Comparison of ENCODE assay signal across 9 cellular contexts in the genomic region with DNA sequence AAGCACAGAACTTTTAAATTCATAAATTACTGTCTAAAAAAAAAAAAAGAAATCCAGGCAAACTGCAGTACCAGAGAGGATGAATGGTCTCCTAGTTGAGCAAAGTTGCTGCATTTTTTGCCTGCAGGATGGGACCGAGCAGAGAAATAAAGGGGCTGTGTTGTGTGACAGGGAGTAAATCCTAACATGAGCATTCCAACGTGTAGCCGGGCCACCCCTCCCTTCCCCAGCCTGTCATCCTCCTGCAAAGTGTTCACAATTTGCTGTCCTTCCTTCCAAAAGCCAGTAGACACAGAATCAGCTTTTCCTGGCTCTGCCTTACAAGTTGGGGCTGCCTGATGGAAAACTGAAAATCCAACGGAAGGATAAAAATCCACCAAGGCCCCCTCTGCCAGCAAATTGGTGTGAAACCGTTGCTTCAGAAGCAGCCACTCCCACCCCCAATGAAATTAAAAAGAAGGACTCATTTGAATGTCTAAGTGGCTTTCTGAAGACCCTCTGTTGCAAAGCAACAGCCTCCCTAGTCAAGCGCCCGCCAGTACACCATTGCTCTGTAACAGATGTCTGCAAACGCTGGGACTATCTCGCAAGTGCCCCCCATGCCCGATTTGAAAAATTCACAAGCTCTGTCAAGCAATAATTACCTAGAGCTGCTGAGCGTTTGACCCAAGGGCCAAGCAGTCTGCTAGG. TPM values are rescaled to one million over a fixed set of nuclear protein-coding genes. Genes with fewer than 3 reads are reported as not detected.
A peak's percentile ranks its signal among the peaks of the same experiment; 100 is the strongest.
DNase-seq lines count a peak whose midpoint lies in the region; ATAC-seq and TF ChIP-seq lines count a peak whose summit lies in the region.
"Had no signal": no experiment of that assay in that cellular context is flagged by ENCODE, and none has a peak within 500 bp of the region (broad histone marks: within the 10 kb centered on the region; RNA-seq: fewer than 3 reads in every experiment).

No MANE protein-coding gene starts in this region.

- H3K4me3 Mint-ChIP-seq in HFFc6, result no peak overlapping the region

- H3K79me2 ChIP-seq in trophoblast cell (ENCODE audit: control insufficient read depth, insufficient read depth, low read length, poor library complexity), result no peaks in the 10 kb centered on the region

- peaks cover 0 to 7% of the 10 kb centered on the region in 2 experiments for H3K4me1 ChIP-seq in trophoblast cell (ENCODE audit: control insufficient read depth in 1 of 2, insufficient read depth in 2 of 2, low read length in 2 of 2)

- H3K4ac ChIP-seq in trophoblast cell (ENCODE audit: low read depth, low read length), result no peak overlapping the region

- WGBS in trophoblast cell (ENCODE audit: extremely low coverage, insufficient coverage, insufficient read length), result no CpG with 5 or more reads among the region's 11 CpGs

- no peaks in the 10 kb centered on the region for H3K9me3 Mint-ChIP-seq in HFFc6

- H3K9me3 ChIP-seq in SK-N-MC (ENCODE audit: low read depth, low read length) (no peaks in the 10 kb centered on the region), trophoblast cell (ENCODE audit: insufficient read depth, low read depth, low read length) (peaks cover 3% of the 10 kb centered on the region)

- H2AFZ ChIP-seq in trophoblast cell (ENCODE audit: insufficient read depth, low read length, poor library complexity), result no peak overlapping the region

- H3K27ac Mint-ChIP-seq in HFFc6, result no peak overlapping the region

- no peak overlapping the region for H3K18ac ChIP-seq in trophoblast cell (ENCODE audit: low read length)

- H2BK12ac ChIP-seq in trophoblast cell (ENCODE audit: low read length), result no peak overlapping the region

- no peak overlapping the region for H4K8ac ChIP-seq in trophoblast cell (ENCODE audit: low read depth, low read length)

- H3K27me3 ChIP-seq in GM06990 (replicated peaks; ENCODE audit: control insufficient read depth, insufficient read depth, low read length) (peaks cover 2% of the 10 kb centered on the region), trophoblast cell (ENCODE audit: insufficient read depth, low read length) (peaks cover 14% of the 10 kb centered on the region)

- intact Hi-C loops in Right ventricle myocardium superior (cut with DNase I), result no loop called here

- ATAC-seq in Right ventricle myocardium superior (ENCODE audit: poor library complexity), result peak; percentile 24

- H3K23ac ChIP-seq in trophoblast cell (ENCODE audit: low read length), result no peak overlapping the region

- no peak overlapping the region for H3K14ac ChIP-seq in trophoblast cell (ENCODE audit: low read length)

- H3K36me3 ChIP-seq in GM06990 (ENCODE audit: control insufficient read depth, insufficient read depth, low read length) (no peaks in the 10 kb centered on the region), SK-N-MC (ENCODE audit: insufficient read depth, low read length) (no peaks in the 10 kb centered on the region), trophoblast cell (ENCODE audit: control insufficient read depth in 1 of 2, insufficient read depth in 2 of 2, low read length in 2 of 2) (no peaks in the 10 kb centered on the region)

- H4K12ac ChIP-seq in trophoblast cell (ENCODE audit: low read depth, low read length), result no peak overlapping the region

- H3K27ac ChIP-seq in SK-N-MC (no peak overlapping the region), trophoblast cell (ENCODE audit: low read depth, low read length) (no peak overlapping the region)

- H3K4me1 Mint-ChIP-seq in HFFc6 (ENCODE audit: low read depth), result no peaks in the 10 kb centered on the region

- H3K27me3 Mint-ChIP-seq in HFFc6 (ENCODE audit: insufficient read depth), result peaks cover 28% of the 10 kb centered on the region

- DNase-seq in GM06990 (ENCODE audit: extremely low read depth, insufficient read length), result no peak
- DNase-seq in SK-N-MC (ENCODE audit: low read depth, low spot score), result no peak
- no peak for DNase-seq in Right ventricle myocardium superior
- no peak for DNase-seq in trophoblast cell
- DNase-seq in HFFc6, result no peak
- DNase-seq in NCI-H146 (lab: John Stamatoyannopoulos, UW), result no peak
- DNase-seq in OCI-M2 (lab: John Stamatoyannopoulos, UW; ENCODE audit: unreplicated experiment), result no peak
- DNase-seq in RPMI8226, result no peak
- DNase-seq: NCI-H187 treated with DMSO at 0.1 percent for 48 hours had no signal

- TF ChIP-seq CTCF in GM06990 (IDR thresholded peaks at IDR 0.05; ENCODE audit: insufficient read depth, low read length, poor library complexity, severe bottlenecking), result no peak
- TF ChIP-seq CTCF in HFFc6 (IDR thresholded peaks at IDR 0.05), result no peak

- H3K4me3 ChIP-seq in GM06990 (replicated peaks; ENCODE audit: low read depth, low read length) (0 out of 2 replicates have a peak overlapping the region, but pooled peaks have one; percentile 1), SK-N-MC (0 out of 2 replicates have a peak overlapping the region, but pooled peaks have one; percentile 53), trophoblast cell (ENCODE audit: low read depth, low read length) (peak overlapping the region; percentile 52)

- H3K9ac ChIP-seq in SK-N-MC (ENCODE audit: insufficient read length) (no peak overlapping the region), trophoblast cell (ENCODE audit: low read length) (no peak overlapping the region)

- H3K4me2 ChIP-seq in trophoblast cell (ENCODE audit: low read length), result peak overlapping the region; percentile 72

- no peak overlapping the region for H2AK5ac ChIP-seq in trophoblast cell (ENCODE audit: low read length)

- H3K36me3 Mint-ChIP-seq in HFFc6 (ENCODE audit: low read depth), result no peaks in the 10 kb centered on the region

- H2BK5ac ChIP-seq in trophoblast cell (ENCODE audit: low read depth, low read length, poor library complexity), result no peak overlapping the region

- H3K79me1 ChIP-seq in trophoblast cell (ENCODE audit: low read length), result no peaks in the 10 kb centered on the region

- H2BK120ac ChIP-seq in trophoblast cell (ENCODE audit: insufficient read depth, low read length, poor library complexity), result no peak overlapping the region

- H4K91ac ChIP-seq in trophoblast cell (ENCODE audit: low read depth, low read length), result no peak overlapping the region

RNA-seq across cellular contexts. Expression of a gene that starts 0.7 kb away (rescaled TPM):
- total RNA-seq in Right ventricle myocardium superior, result 16.8 TPM
- polyA plus RNA-seq in trophoblast cell (2013), result 18.5 and 18.6 TPM in 2 replicates
- under 1 TPM in 5 of 6 experiments, not detected in 1; 0.03 to 0.12 (median 0.07) TPM for total RNA-seq in HFFc6 (2021; fragmentation: NEBNext Ultra II Directional; extraction: Animal tissue kit (Norgen Biotek cat#: 25700))

Comparison
In these comparisons a context has a peak if more than half of its experiments do, and no peak if none do; other contexts are left out.
1. H3K4me3 ChIP-seq: peak in every context shown above with its lines; median percentile 53 in SK-N-MC; 52 in trophoblast cell; 1 in GM06990.
2. RNA of a gene that starts 0.7 kb away (total RNA-seq): 16.8 TPM in Right ventricle myocardium superior (single experiment); 0.03 to 0.12 TPM in HFFc6; every median in the first group is over 10 times any median in the second.